ENCODE assay signal across 10 cellular contexts in genomic region chr2:23760746-23761145, GRCh38.
DNase-seq lines count a peak whose midpoint lies in the region; ATAC-seq, FAIRE-seq and TF ChIP-seq lines count a peak whose summit lies in the region.
"Had no signal": no experiment of that assay in that cellular context is flagged by ENCODE, and none has a peak within 500 bp of the region (broad histone marks: within the 10 kb centered on the region; RNA-seq: fewer than 3 reads in every experiment).

No MANE protein-coding gene starts in this region.

- H3K4me1 ChIP-seq in cardiac muscle cell (ENCODE audit: low read depth) (peaks cover 6% of the 10 kb centered on the region), uterus (no peaks in the 10 kb centered on the region)

- intact Hi-C loops in Right ventricle myocardium inferior (cut with DNase I), result no loop called here
- intact Hi-C loops in uterus (cut with DNase I; ENCODE audit: low total_unique reads), result no loop called here

- H3K27me3 ChIP-seq in cardiac muscle cell (no peaks in the 10 kb centered on the region), uterus (no peaks in the 10 kb centered on the region)

- H3K36me3 Mint-ChIP-seq in activated naive CD8-positive, alpha-beta T cell treated with anti-CD3 and anti-CD28 coated beads, Interleukin-2, amount 50 U/mL, for 24 hours (ENCODE audit: low read depth), result peaks cover 26% of the 10 kb centered on the region

- TF ChIP-seq POLR2A in uterus (IDR thresholded peaks at IDR 0.05), result no peak

- ATAC-seq in Right ventricle myocardium inferior (no peak), HG03280 (IDR thresholded peaks at IDR 0.05; ENCODE audit: unreplicated experiment) (no peak)
- no peak for ATAC-seq in activated naive CD8-positive, alpha-beta T cell treated with anti-CD3 and anti-CD28 coated beads, Interleukin-2, amount 50 U/mL, for 24 hours

- no peaks in the 10 kb centered on the region for H3K27me3 Mint-ChIP-seq in activated naive CD8-positive, alpha-beta T cell treated with anti-CD3 and anti-CD28 coated beads, Interleukin-2, amount 50 U/mL, for 24 hours
- H3K27me3 Mint-ChIP-seq: activated CD4-positive, alpha-beta T cell treated with anti-CD3 and anti-CD28 coated beads, Interleukin-2, amount 10 ng/mL, durations not matched to agents 24 days and 14 days had no signal

- H3K9me3 ChIP-seq in cardiac muscle cell (ENCODE audit: low read depth) (no peaks in the 10 kb centered on the region), uterus (no peaks in the 10 kb centered on the region)

- peak; percentile 43 for FAIRE-seq in frontal cortex (lab: Jason Lieb, UNC)

- peak; percentile 24 for TF ChIP-seq CTCF in cardiac muscle cell (IDR thresholded peaks at IDR 0.05; ENCODE audit: low read depth, low read length)
- TF ChIP-seq CTCF in uterus (IDR thresholded peaks at IDR 0.05), result peak; percentile 37 to 47 (median 42)

- no peak overlapping the region for H3K27ac ChIP-seq in cardiac muscle cell
- H3K27ac ChIP-seq in uterus, result peak overlapping the region in 1 of 2 donors; percentile 10

- H3K9me3 Mint-ChIP-seq in activated naive CD8-positive, alpha-beta T cell treated with anti-CD3 and anti-CD28 coated beads, Interleukin-2, amount 50 U/mL, for 24 hours, result no peaks in the 10 kb centered on the region
- H3K9me3 Mint-ChIP-seq: activated CD4-positive, alpha-beta T cell treated with anti-CD3 and anti-CD28 coated beads, Interleukin-2, amount 10 ng/mL, durations not matched to agents 24 days and 14 days had no signal

- peak; percentile 23 to 78 for DNase-seq in cardiac muscle cell (ENCODE audit: low read depth in 1 of 2, low spot score in 1 of 2)
- DNase-seq in Right ventricle myocardium inferior (ENCODE audit: missing footprints), result no peak
- peak; percentile 22 for DNase-seq in RPMI8226
- no peak for DNase-seq in frontal cortex (ENCODE audit: low spot score in 2 of 2)
- no peak for DNase-seq in uterus
- no peak for DNase-seq in SKM-1 (lab: John Stamatoyannopoulos, UW; ENCODE audit: unreplicated experiment)
- DNase-seq in activated naive CD8-positive, alpha-beta T cell treated with anti-CD3 and anti-CD28 coated beads, Interleukin-2, amount 50 U/mL, for 24 hours, result no peak
- DNase-seq: activated CD4-positive, alpha-beta T cell treated with anti-CD3 and anti-CD28 coated beads, Interleukin-2, amount 10 ng/mL, durations not matched to agents 24 days and 14 days; DMS153 had no signal

- peaks cover 16% of the 10 kb centered on the region for H3K36me3 ChIP-seq in cardiac muscle cell
- H3K36me3 ChIP-seq in uterus, result no peaks in the 10 kb centered on the region

- H3K4me3 ChIP-seq in cardiac muscle cell, result no peak overlapping the region
- H3K4me3 ChIP-seq in uterus, result no peak overlapping the region

- no peak overlapping the region for H3K4me3 Mint-ChIP-seq in activated naive CD8-positive, alpha-beta T cell treated with anti-CD3 and anti-CD28 coated beads, Interleukin-2, amount 50 U/mL, for 24 hours
- H3K4me3 Mint-ChIP-seq: activated CD4-positive, alpha-beta T cell treated with anti-CD3 and anti-CD28 coated beads, Interleukin-2, amount 10 ng/mL, durations not matched to agents 24 days and 14 days had no signal

- no peak overlapping the region for H3K27ac Mint-ChIP-seq in activated naive CD8-positive, alpha-beta T cell treated with anti-CD3 and anti-CD28 coated beads, Interleukin-2, amount 50 U/mL, for 24 hours
- H3K27ac Mint-ChIP-seq: activated CD4-positive, alpha-beta T cell treated with anti-CD3 and anti-CD28 coated beads, Interleukin-2, amount 10 ng/mL, durations not matched to agents 24 days and 14 days had no signal

- peaks cover 16% of the 10 kb centered on the region for H3K4me1 Mint-ChIP-seq in activated naive CD8-positive, alpha-beta T cell treated with anti-CD3 and anti-CD28 coated beads, Interleukin-2, amount 50 U/mL, for 24 hours

Comparison
In these comparisons a context has a peak if more than half of its experiments do, and no peak if none do; other contexts are left out.
1. DNase-seq: peak in cardiac muscle cell (2 of 2) and RPMI8226 (single experiment); none in Right ventricle myocardium inferior (single experiment), frontal cortex (0 of 2), uterus (0 of 2), SKM-1 (single experiment) and activated naive CD8-positive, alpha-beta T cell treated with anti-CD3 and anti-CD28 coated beads, Interleukin-2, amount 50 U/mL, for 24 hours (single experiment).